Comparison of ENCODE assay signal across 32 cellular contexts in genomic region chr10:133554600-133554999, GRCh38. TPM values are rescaled to one million over a fixed set of nuclear protein-coding genes. Genes with fewer than 3 reads are reported as not detected.
"Had no signal": no experiment of that assay in that cellular context is flagged by ENCODE, and none has a peak within 500 bp of the region (broad histone marks: within the 10 kb centered on the region; RNA-seq: fewer than 3 reads in every experiment).

No MANE protein-coding gene starts in this region.

- H3K36me3 ChIP-seq: adrenal gland, ascending aorta, brain microvascular endothelial cell, breast epithelium, cardiac muscle cell had no signal

- FAIRE-seq: astrocyte had no signal

- DNase-seq: activated effector memory CD4-positive, alpha-beta T cell treated with anti-CD3 and anti-CD28 coated beads, Interleukin-2, amount 50 U/mL, for 16 hours; activated effector memory CD4-positive, alpha-beta T cell treated with Interleukin-2 at 50 U/mL for 16 hours; activated gamma-delta T cell; activated gamma-delta T cell treated with Interleukin-2 at 50 U/mL for 16 hours; activated naive CD4-positive, alpha-beta T cell; activated naive CD4-positive, alpha-beta T cell treated with anti-CD3 and anti-CD28 coated beads for 36 hours; activated naive CD4-positive, alpha-beta T cell treated with anti-CD3 and anti-CD28 coated beads, Interleukin-2, amount 10 ng/mL, durations not matched to agents 7 days and 5 days; activated naive CD4-positive, alpha-beta T cell treated with anti-CD3 and anti-CD28 coated beads, Interleukin-2, amount 50 U/mL, for 16 hours; activated naive CD4-positive, alpha-beta T cell treated with Interleukin-2 at 50 U/mL for 16 hours; activated naive CD8-positive, alpha-beta T cell treated with anti-CD3 and anti-CD28 coated beads for 36 hours; activated naive CD8-positive, alpha-beta T cell treated with anti-CD3 and anti-CD28 coated beads, Interleukin-2, amount 10 ng/mL, durations not matched to agents 7 days and 5 days; activated naive CD8-positive, alpha-beta T cell treated with anti-CD3 and anti-CD28 coated beads, Interleukin-2, amount 50 U/mL, for 24 hours; activated T-cell treated with anti-CD3 and anti-CD28 coated beads for 4 hours; activated T-cell treated with anti-CD3 and anti-CD28 coated beads, Interleukin-2, amount 50 U/mL, for 1 hour; activated T-cell treated with anti-CD3 and anti-CD28 coated beads, Interleukin-2, amount 50 U/mL, for 24 hours; activated T-cell treated with anti-CD3 and anti-CD28 coated beads, Interleukin-2, amount 50 U/mL, for 4 hours; activated T-cell treated with anti-CD3 and anti-CD28 coated beads, Interleukin-2, amount 50 U/mL, for 48 hours; activated T-cell treated with anti-CD3 and anti-CD28 coated beads, Interleukin-2, amount 50 U/mL, for 72 hours; adrenal gland; amniotic stem cell; amygdala; anterior cingulate cortex; aorta; body of pancreas; brain microvascular endothelial cell; caudate nucleus; central memory CD4-positive, alpha-beta T cell; cerebellar nuclear complex had no signal

- H3K9me3 ChIP-seq: adrenal gland, ascending aorta, body of pancreas, breast epithelium had no signal

- H3K27me3 ChIP-seq: ascending aorta, body of pancreas, brain microvascular endothelial cell, breast epithelium, cardiac muscle cell had no signal

- H3K4me3 ChIP-seq: adrenal gland, ascending aorta, body of pancreas, breast epithelium, cardiac muscle cell had no signal

- H3K4me1 ChIP-seq: adrenal gland, ascending aorta, body of pancreas, breast epithelium had no signal

- H3K27ac ChIP-seq: adrenal gland, ascending aorta, body of pancreas, brain microvascular endothelial cell, breast epithelium, cardiac muscle cell had no signal

RNA-seq across cellular contexts. Expression of gene SYCE1, which starts 10.8 kb away (rescaled TPM):
- total RNA-seq: ascending aorta, cardiac muscle cell had no signal

RNA-seq across cellular contexts. Expression of gene CYP2E1, which starts 27.4 kb away (rescaled TPM):
- total RNA-seq: activated naive CD8-positive, alpha-beta T cell treated with anti-CD3 and anti-CD28 coated beads for 36 hours had no signal
